In genomic region chr11:125624756-125625213, GRCh38 we compare ENCODE assay signal across 8 cellular contexts. TPM values are rescaled to one million over a fixed set of nuclear protein-coding genes. Genes with fewer than 3 reads are reported as not detected.
DNase-seq lines count a peak whose midpoint lies in the region; ATAC-seq, FAIRE-seq and TF ChIP-seq lines count a peak whose summit lies in the region.

Gene CHEK1, plus strand, starts transcription at chr11:125625163. Its CDS starts 1,606 bp downstream, at chr11:125626769.

- peak within 1 kb of the TSS; percentile 70 to 79 for H3K4me3 ChIP-seq in small intestine (ENCODE audit: low read depth in 1 of 2, low read length in 2 of 2)

- no peaks in the 10 kb centered on the region for H3K9me3 Mint-ChIP-seq in activated CD4-positive, alpha-beta memory T cell treated with anti-CD3 and anti-CD28 coated beads for 36 hours
- H3K9me3 Mint-ChIP-seq in glutamatergic neuron (ENCODE audit: unreplicated experiment) = peaks cover 7% of the 10 kb centered on the region

- H3K27me3 ChIP-seq in small intestine (ENCODE audit: control insufficient read depth in 2 of 2, insufficient read depth in 2 of 2, low read length in 2 of 2) = no peaks in the 10 kb centered on the region

- H3K36me3 Mint-ChIP-seq in activated CD4-positive, alpha-beta memory T cell treated with anti-CD3 and anti-CD28 coated beads for 36 hours = peaks cover 46% of the 10 kb centered on the region
- no peaks in the 10 kb centered on the region for H3K36me3 Mint-ChIP-seq in glutamatergic neuron (ENCODE audit: unreplicated experiment)

- POLR2A ChIA-PET in activated CD4-positive, alpha-beta memory T cell treated with anti-CD3 and anti-CD28 coated beads for 36 hours (lab: Charles Lee) = interaction anchor here (1.1 to 2.9 kb wide), 8 partner anchors 9 to 262 kb away, joined by 3 to 36 read pairs (median 4); partner anchors contain the start of genes EI24, HYLS1 and STT3A

- no peaks in the 10 kb centered on the region for H3K27me3 Mint-ChIP-seq in activated CD4-positive, alpha-beta memory T cell treated with anti-CD3 and anti-CD28 coated beads for 36 hours
- peaks cover 6% of the 10 kb centered on the region for H3K27me3 Mint-ChIP-seq in glutamatergic neuron (ENCODE audit: unreplicated experiment)

- ATAC-seq in GM18861 (IDR thresholded peaks at IDR 0.05; ENCODE audit: unreplicated experiment) (no peak), GM18505 (IDR thresholded peaks at IDR 0.05; ENCODE audit: unreplicated experiment) (no peak)

- H3K27ac ChIP-seq in small intestine (ENCODE audit: low read depth in 1 of 2, low read length in 1 of 2) = peak within 1 kb of the TSS; percentile 93 to 97

- H3K36me3 ChIP-seq in small intestine (ENCODE audit: control insufficient read depth in 2 of 2, insufficient read depth in 2 of 2, low read length in 2 of 2) = peaks cover 3 to 14% of the 10 kb centered on the region in 2 donors

- H3K4me1 ChIP-seq in small intestine (ENCODE audit: control insufficient read depth in 2 of 2, insufficient read depth in 1 of 2, low read depth in 1 of 2, low read length in 1 of 2) = peaks cover 0 to 3% of the 10 kb centered on the region in 2 donors

- H3K4me3 Mint-ChIP-seq in activated CD4-positive, alpha-beta memory T cell treated with anti-CD3 and anti-CD28 coated beads for 36 hours = peak within 1 kb of the TSS; percentile 88
- H3K4me3 Mint-ChIP-seq in glutamatergic neuron (ENCODE audit: unreplicated experiment) = peak within 1 kb of the TSS; percentile 99

- H3K27ac Mint-ChIP-seq in activated CD4-positive, alpha-beta memory T cell treated with anti-CD3 and anti-CD28 coated beads for 36 hours = peak within 1 kb of the TSS; percentile 93
- peak within 1 kb of the TSS; percentile 96 for H3K27ac Mint-ChIP-seq in glutamatergic neuron (ENCODE audit: unreplicated experiment)

- WGBS in small intestine, 3 donors = 53 to 56% (median 56%) methylated on average over 9 of the region's 9 CpGs

- no peak for TF ChIP-seq POLR2A in GM18505 (IDR thresholded peaks at IDR 0.05; ENCODE audit: borderline replicate concordance, extremely low read depth, insufficient read depth, insufficient read length)

- DNase-seq in HK-2 (ENCODE audit: unreplicated experiment) = peak; percentile 4
- no peak for DNase-seq in activated CD4-positive, alpha-beta memory T cell treated with anti-CD3 and anti-CD28 coated beads for 36 hours
- DNase-seq in glutamatergic neuron = no peak
- DNase-seq in small intestine = peak; percentile 4
- DNase-seq in SHP77 (lab: John Stamatoyannopoulos, UW) = no peak
- no peak for DNase-seq in kidney tubule cell (ENCODE audit: low spot score)

- H3K9me3 ChIP-seq in small intestine (ENCODE audit: control insufficient read depth, low read depth) = no peaks in the 10 kb centered on the region

- intact Hi-C loops in activated CD4-positive, alpha-beta memory T cell treated with anti-CD3 and anti-CD28 coated beads for 36 hours (cut with micrococcal nuclease) = loop anchor here (1.0 to 2.0 kb wide), 4 partner anchors 32 to 438 kb away; partner anchors contain the start of genes CDON and STT3A

- CTCF ChIA-PET in activated CD4-positive, alpha-beta memory T cell treated with anti-CD3 and anti-CD28 coated beads for 36 hours (lab: Charles Lee) = interaction anchor here (0.7 to 1.9 kb wide), 7 partner anchors 8 to 57 kb away, joined by 3 to 9 read pairs (median 4); partner anchors contain the start of genes EI24 and STT3A

- no peak for TF ChIP-seq CTCF in glutamatergic neuron (IDR thresholded peaks at IDR 0.05; ENCODE audit: partially characterized antibody, unreplicated experiment)

- H3K4me1 Mint-ChIP-seq in activated CD4-positive, alpha-beta memory T cell treated with anti-CD3 and anti-CD28 coated beads for 36 hours (ENCODE audit: low read depth) = peaks cover 21% of the 10 kb centered on the region
- peaks cover 7% of the 10 kb centered on the region for H3K4me1 Mint-ChIP-seq in glutamatergic neuron (ENCODE audit: low read depth, unreplicated experiment)

- FAIRE-seq in small intestine (lab: Jason Lieb, UNC) = no peak

RNA-seq across cellular contexts. Expression of gene CHEK1, which starts in this region (rescaled TPM):
- total RNA-seq in activated CD4-positive, alpha-beta memory T cell treated with anti-CD3 and anti-CD28 coated beads for 36 hours = 100 to 1,000 TPM; 140 to 155 TPM
- 23.1 TPM for total RNA-seq in glutamatergic neuron (ENCODE audit: unreplicated experiment)
- 10 to 100 TPM in 1 of 3 donors, 1 to 10 TPM in 2; 2.7 to 22.6 (median 3.4) TPM for polyA plus RNA-seq in small intestine

Comparison
In these comparisons a context has a peak if more than half of its experiments do, and no peak if none do; other contexts are left out.
1. DNase-seq: peak in HK-2 (single experiment) and small intestine (single experiment); none in activated CD4-positive, alpha-beta memory T cell treated with anti-CD3 and anti-CD28 coated beads for 36 hours (single experiment), glutamatergic neuron (single experiment), SHP77 (0 of 2) and kidney tubule cell (single experiment).